19 cellular contexts compared by ENCODE assay signal in genomic region chr11:11044137-11044855, GRCh38.
DNase-seq lines count a peak whose midpoint lies in the region; TF ChIP-seq lines count a peak whose summit lies in the region.
"Had no signal": no experiment of that assay in that cellular context is flagged by ENCODE, and none has a peak within 500 bp of the region (broad histone marks: within the 10 kb centered on the region; RNA-seq: fewer than 3 reads in every experiment).

No MANE protein-coding gene starts in this region.

- H3K9ac ChIP-seq in GM23248, result no peak overlapping the region
- H3K9ac ChIP-seq in MM.1S (ENCODE audit: low read length), result no peak overlapping the region
- H3K9ac ChIP-seq: KMS-11 had no signal

- TF ChIP-seq POLR2A in sigmoid colon (IDR thresholded peaks at IDR 0.05), result no peak

- H4K20me1 ChIP-seq in GM23248 (ENCODE audit: insufficient read depth) (no peaks in the 10 kb centered on the region), OCI-LY7 (ENCODE audit: insufficient read depth, low read length) (no peaks in the 10 kb centered on the region), MM.1S (ENCODE audit: insufficient read depth, low read length) (no peaks in the 10 kb centered on the region)

- H3F3A ChIP-seq in GM23248 (ENCODE audit: insufficient read depth) (no peaks in the 10 kb centered on the region), MM.1S (ENCODE audit: insufficient read depth, low read length) (no peaks in the 10 kb centered on the region)

- 0 out of 2 replicates have a peak, but pooled peaks cover 3% of the 10 kb centered on the region for H3K27me3 ChIP-seq in GM23248 (replicated peaks; ENCODE audit: insufficient read depth)
- H3K27me3 ChIP-seq in sigmoid colon, result no peaks in the 10 kb centered on the region
- no peaks in the 10 kb centered on the region for H3K27me3 ChIP-seq in MM.1S (replicated peaks; ENCODE audit: insufficient read depth, low read length)
- H3K27me3 ChIP-seq: BE2C had no signal

- H3K9me2 ChIP-seq in GM23248 (ENCODE audit: insufficient read depth) (no peaks in the 10 kb centered on the region), OCI-LY7 (ENCODE audit: insufficient read depth, low read length) (no peaks in the 10 kb centered on the region), MM.1S (replicated peaks; ENCODE audit: insufficient read depth, low read length) (no peaks in the 10 kb centered on the region)

- in situ Hi-C loops in GM23248 (cut with MboI), result loop anchor here (10.0 kb wide), 1 partner anchor 741 kb away; no protein-coding TSS in a partner anchor

- 29 to 52% methylated on average over 7 to 9 of the region's 9 CpGs for WGBS in GM23248 (ENCODE audit: low coverage in 1 of 2, low lambda C conversion rate in 2 of 2, missing lambda C conversion rate in 2 of 2), 2 experiments
- WGBS in sigmoid colon, 2 donors, result 83 to 87% methylated on average over 9 of the region's 9 CpGs

- DNase-seq in GM23248 (peak; percentile 25), NCI-H446 treated with DMSO at 0.1 percent for 48 hours (lab: John Stamatoyannopoulos, UW) (peak; percentile 84), fibroblast of pulmonary artery (ENCODE audit: low read depth) (peak; percentile 7), sigmoid colon (no peak), OCI-LY7 (ENCODE audit: low spot score) (no peak), GDM1 (lab: John Stamatoyannopoulos, UW) (no peak), MM.1S (no peak), NCI-H1436 (lab: John Stamatoyannopoulos, UW) (no peak)
- DNase-seq: BE2C; Caco-2; CD4-positive, alpha-beta T cell; NCI-H1417 treated with DMSO at 0.1 percent for 48 hours; NCI-H2029 treated with DMSO at 0.1 percent for 48 hours; NCI-H2171; NCI-H774; OCI-M1; SHP77 had no signal

- H2AFZ ChIP-seq in GM23248, result no peak overlapping the region
- no peak overlapping the region for H2AFZ ChIP-seq in OCI-LY7 (ENCODE audit: low read length)
- H2AFZ ChIP-seq in MM.1S (ENCODE audit: low read length), result no peak overlapping the region

- H3K9me3 ChIP-seq in GM23248 (ENCODE audit: low read depth) (no peaks in the 10 kb centered on the region), sigmoid colon (no peaks in the 10 kb centered on the region), OCI-LY7 (ENCODE audit: low read length) (no peaks in the 10 kb centered on the region), MM.1S (replicated peaks; ENCODE audit: insufficient read depth, low read length) (no peaks in the 10 kb centered on the region)
- H3K9me3 ChIP-seq: BE2C, Caco-2 had no signal

- no peaks in the 10 kb centered on the region for H3K79me2 ChIP-seq in GM23248 (ENCODE audit: insufficient read depth)
- no peaks in the 10 kb centered on the region for H3K79me2 ChIP-seq in OCI-LY7 (ENCODE audit: insufficient read depth, low read depth, low read length)
- no peaks in the 10 kb centered on the region for H3K79me2 ChIP-seq in MM.1S (ENCODE audit: low read length)

- intact Hi-C loops in sigmoid colon (cut with DNase I), result loop anchor here (5.0 kb wide), 1 partner anchor 108 kb away; no protein-coding TSS in a partner anchor
- intact Hi-C loops in OCI-LY7 (cut with micrococcal nuclease; ENCODE audit: unreplicated experiment), result no loop called here

- TF ChIP-seq CTCF in fibroblast of pulmonary artery (IDR thresholded peaks at IDR 0.05; ENCODE audit: low read length, missing control alignments), result no peak
- TF ChIP-seq CTCF in sigmoid colon (IDR thresholded peaks at IDR 0.05), result no peak
- no peak for TF ChIP-seq CTCF in OCI-LY7 (conservative IDR thresholded peaks at IDR 0.05; ENCODE audit: low read length)
- no peak for TF ChIP-seq CTCF in MM.1S (IDR thresholded peaks at IDR 0.05; ENCODE audit: low read length)

- H3K27ac ChIP-seq in GM23248, result no peak overlapping the region
- peak overlapping the region in 3 of 4 donors; percentile 18 to 21 (median 20) for H3K27ac ChIP-seq in sigmoid colon
- no peak overlapping the region for H3K27ac ChIP-seq in OCI-LY7 (ENCODE audit: low read depth, low read length, poor library complexity, severe bottlenecking)
- H3K27ac ChIP-seq in MM.1S (ENCODE audit: low read length), result no peak overlapping the region
- H3K27ac ChIP-seq: KMS-11, SK-N-MC had no signal

- H3K4me1 ChIP-seq in GM23248 (ENCODE audit: insufficient read depth) (peaks cover 3% of the 10 kb centered on the region; the same call in 1 of the 2 replicates), sigmoid colon (peaks cover 0 to 38% (median 33%) of the 10 kb centered on the region in 4 donors), OCI-LY7 (ENCODE audit: insufficient read depth, low read length, poor library complexity, severe bottlenecking) (no peaks in the 10 kb centered on the region), MM.1S (ENCODE audit: low read length) (no peaks in the 10 kb centered on the region)
- H3K4me1 ChIP-seq: BE2C, Caco-2 had no signal

- no peak overlapping the region for H3K4me2 ChIP-seq in GM23248 (ENCODE audit: unreplicated experiment)
- no peak overlapping the region for H3K4me2 ChIP-seq in OCI-LY7 (ENCODE audit: low read length)
- H3K4me2 ChIP-seq in MM.1S (ENCODE audit: low read depth, low read length), result no peak overlapping the region
- H3K4me2 ChIP-seq: KMS-11 had no signal

- no peak overlapping the region for H3K4me3 ChIP-seq in GM23248
- H3K4me3 ChIP-seq in fibroblast of pulmonary artery (replicated peaks; ENCODE audit: low read depth, low read length), result no peak overlapping the region
- H3K4me3 ChIP-seq in sigmoid colon, result no peak overlapping the region
- no peak overlapping the region for H3K4me3 ChIP-seq in OCI-LY7 (ENCODE audit: low read depth, low read length, poor library complexity, severe bottlenecking)
- H3K4me3 ChIP-seq in MM.1S (ENCODE audit: low read length), result no peak overlapping the region
- H3K4me3 ChIP-seq: SK-N-MC had no signal

- H3K36me3 ChIP-seq in GM23248 (ENCODE audit: low read depth), result no peaks in the 10 kb centered on the region
- H3K36me3 ChIP-seq in sigmoid colon, result no peaks in the 10 kb centered on the region
- no peaks in the 10 kb centered on the region for H3K36me3 ChIP-seq in OCI-LY7 (ENCODE audit: insufficient read depth, low read length)
- H3K36me3 ChIP-seq in MM.1S (replicated peaks; ENCODE audit: insufficient read depth, low read length), result no peaks in the 10 kb centered on the region
- H3K36me3 ChIP-seq: BE2C had no signal

- CTCF ChIA-PET in OCI-LY7 (lab: Charles Lee; ENCODE audit: unreplicated experiment), result no interaction called here

- POLR2A ChIA-PET in OCI-LY7 (lab: Charles Lee), result no interaction called here

- no TSS peak for BruUV-seq in OCI-LY7 (replicated peaks; lab: Mats Ljungman, UMichigan)

- TF ChIP-seq EP300 in sigmoid colon (IDR thresholded peaks at IDR 0.05), result no peak

Comparison
In these comparisons a context has a peak if more than half of its experiments do, and no peak if none do; other contexts are left out.
1. DNase-seq: peak in GM23248 (single experiment), NCI-H446 treated with DMSO at 0.1 percent for 48 hours (single experiment) and fibroblast of pulmonary artery (single experiment); none in sigmoid colon (single experiment), OCI-LY7 (single experiment), GDM1 (single experiment), MM.1S (single experiment) and NCI-H1436 (single experiment).
2. H3K27ac ChIP-seq: peak in sigmoid colon (3 of 4); none in GM23248 (single experiment), OCI-LY7 (single experiment) and MM.1S (single experiment).